23 cellular contexts compared by ENCODE assay signal in the genomic region with DNA sequence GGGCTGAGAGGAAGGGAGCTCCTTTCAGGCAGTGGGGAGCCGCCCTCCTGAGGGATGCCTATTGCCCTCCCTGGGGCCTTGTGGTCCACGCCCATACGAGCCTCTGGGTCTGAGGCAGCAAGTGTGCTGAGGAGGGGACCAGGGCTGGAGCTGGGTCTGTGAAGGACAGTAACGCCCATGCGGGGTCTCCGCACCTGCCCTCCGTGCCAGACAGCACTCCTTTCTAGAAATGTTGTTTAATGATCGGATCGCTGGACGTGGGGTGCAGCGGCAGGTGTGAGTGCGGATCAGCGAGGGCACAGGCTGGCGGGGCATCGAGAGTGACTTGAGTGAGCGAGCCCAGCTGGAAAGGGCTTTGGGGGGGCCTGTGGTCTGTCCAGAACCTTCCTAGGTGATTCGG.
"Had no signal": no experiment of that assay in that cellular context is flagged by ENCODE, and none has a peak within 500 bp of the region (broad histone marks: within the 10 kb centered on the region; RNA-seq: fewer than 3 reads in every experiment).

No MANE protein-coding gene starts in this region.

- ATAC-seq: body of pancreas; gastrocnemius medialis; lower lobe of right lung; mucosa of descending colon; stimulated activated memory B cell treated with anti-CD40 and anti-IgM and Interleukin-4, amounts not matched to agents 10 μg/mL and 1 μg/mL and 100 μg/mL, for 72 hours had no signal

- FAIRE-seq: TTC549 had no signal

- H3K36me3 ChIP-seq: esophagus squamous epithelium, gastrocnemius medialis, lower lobe of right lung, sigmoid colon, stomach, tibial nerve, uterus had no signal

- H3K9me3 ChIP-seq: body of pancreas, esophagus squamous epithelium, gastrocnemius medialis, lower lobe of right lung, mucosa of descending colon, sigmoid colon, stomach, suprapubic skin, tibial nerve, uterus had no signal

- H3K4me1 ChIP-seq: gastrocnemius medialis, uterus had no signal

- DNase-seq: activated CD4-positive, alpha-beta T cell treated with anti-CD3 and anti-CD28 coated beads for 1 hour; activated CD4-positive, alpha-beta T cell treated with anti-CD3 and anti-CD28 coated beads, Interleukin-2, amount 50 U/mL, for 1 hour; activated gamma-delta T cell treated with Interleukin-2 at 50 U/mL for 16 hours; activated T-cell treated with anti-CD3 and anti-CD28 coated beads, Interleukin-2, amount 50 U/mL, for 1 hour; anterior cingulate cortex; body of pancreas; endodermal cell; esophagus squamous epithelium; gastrocnemius medialis; hippocampal formation; lower lobe of right lung; mesendoderm; mucosa of descending colon; sigmoid colon; stimulated activated CD4-positive, alpha-beta T cell treated with anti-CD3 and anti-CD28 coated beads, Interleukin-15, amount 100 ng/mL, for 24 hours; stomach; uterus had no signal

- H3K27ac ChIP-seq: body of pancreas, cardiac muscle cell, esophagus squamous epithelium, gastrocnemius medialis, lower lobe of right lung, sigmoid colon, stomach, suprapubic skin, tibial nerve, uterus had no signal

- H3K4me3 ChIP-seq: body of pancreas, cardiac muscle cell, esophagus squamous epithelium, gastrocnemius medialis, lower lobe of right lung, mucosa of descending colon, sigmoid colon, smooth muscle cell, stomach, suprapubic skin, tibial nerve, uterus had no signal

- H3K27me3 ChIP-seq: body of pancreas, cardiac muscle cell, gastrocnemius medialis, uterus had no signal
